In the genomic region with DNA sequence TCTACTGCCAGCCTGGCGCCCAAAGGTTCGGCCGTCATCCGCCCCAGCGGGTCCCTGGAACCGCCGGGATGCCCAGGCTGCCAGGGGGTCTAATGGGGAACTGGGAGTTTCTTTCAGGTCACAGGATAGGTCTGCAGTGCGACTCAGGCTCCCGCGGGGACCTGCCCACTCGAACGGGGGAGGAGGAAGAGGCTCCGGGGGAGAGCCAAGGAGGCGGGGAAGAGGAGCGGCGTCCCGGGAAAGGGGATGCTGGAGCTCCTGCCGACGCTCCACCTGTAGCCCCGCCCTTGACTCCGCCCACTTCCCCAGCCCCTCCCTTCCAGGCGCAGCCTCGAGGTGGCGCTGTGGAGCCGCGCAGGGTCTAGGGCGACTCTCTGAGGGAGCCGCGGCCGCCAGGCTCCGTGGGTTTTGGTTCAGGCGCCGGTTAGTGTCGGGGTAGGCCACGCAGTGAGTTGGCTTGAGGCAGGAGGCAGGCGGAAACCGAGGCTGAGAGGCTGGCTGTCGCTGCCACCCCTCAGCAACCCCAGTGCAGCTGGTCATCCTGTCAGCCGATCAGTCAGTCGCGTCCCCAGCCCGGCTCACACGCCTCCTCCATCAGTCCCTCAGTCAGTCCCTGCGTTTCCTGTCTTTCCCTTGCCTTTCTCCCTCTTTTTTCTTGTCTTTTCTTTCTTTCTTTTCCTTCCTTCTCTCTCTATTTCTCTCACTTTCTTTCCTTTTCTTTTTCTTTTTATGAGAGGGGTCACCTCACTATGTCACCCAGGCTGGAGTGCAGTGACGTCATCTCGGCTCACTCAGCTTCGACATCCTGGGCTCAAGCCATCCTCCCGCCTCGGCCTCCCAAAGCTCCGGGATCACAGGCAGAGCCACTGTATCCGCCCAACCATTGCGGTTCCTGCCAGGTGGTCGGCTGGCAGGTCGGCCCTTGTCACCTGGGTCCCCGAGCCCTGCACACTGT, we compare ENCODE assay signal across 8 cellular contexts. TPM values are rescaled to one million over a fixed set of nuclear protein-coding genes. Genes with fewer than 3 reads are reported as not detected.
DNase-seq lines count a peak whose midpoint lies in the region; ATAC-seq, FAIRE-seq and TF ChIP-seq lines count a peak whose summit lies in the region.

No MANE protein-coding gene starts in this region.

- peaks cover 15% of the 10 kb centered on the region for H3K4me1 Mint-ChIP-seq in central memory CD8-positive, alpha-beta T cell

- peaks cover 0 to 7% of the 10 kb centered on the region in 2 donors for H3K4me1 ChIP-seq in kidney (ENCODE audit: control insufficient read depth in 1 of 2, insufficient read depth in 1 of 2, low read depth in 1 of 2, low read length in 2 of 2)

- intact Hi-C loops in kidney (cut with DNase I) = loop anchor here (10.0 kb wide), 2 partner anchors 114 to 294 kb away; no protein-coding TSS in a partner anchor

- peaks cover 4% of the 10 kb centered on the region for H3K36me3 Mint-ChIP-seq in central memory CD8-positive, alpha-beta T cell (ENCODE audit: insufficient read depth)

- FAIRE-seq in kidney (lab: Jason Lieb, UNC) = no peak

- H3K36me3 ChIP-seq in kidney (ENCODE audit: control insufficient read depth in 1 of 2, insufficient read depth in 2 of 2, low read length in 2 of 2) = no peaks in the 10 kb centered on the region

- no peaks in the 10 kb centered on the region for H3K9me3 ChIP-seq in kidney (ENCODE audit: control insufficient read depth in 1 of 2, low read length in 2 of 2)

- DNase-seq in GM03348 (ENCODE audit: low spot score) (peak; percentile 96), NCI-H2196 treated with DMSO at 0.1 percent for 48 hours (lab: John Stamatoyannopoulos, UW; ENCODE audit: unreplicated experiment) (peak; percentile 47), kidney (peak; percentile 94)
- DNase-seq in activated CD4-positive, CD25-positive, alpha-beta regulatory T cell treated with anti-CD3 and anti-CD28 coated beads, Interleukin-2, amount 50 U/mL, for 72 hours = peak; percentile 96
- DNase-seq in central memory CD8-positive, alpha-beta T cell (ENCODE audit: low spot score in 2 of 2) = peak; percentile 87 to 96
- DNase-seq in stimulated activated CD4-positive, alpha-beta T cell treated with anti-CD3 and anti-CD28 coated beads, Interleukin-15, amount 100 ng/mL, for 24 hours = peak; percentile 84

- H3K27me3 Mint-ChIP-seq in central memory CD8-positive, alpha-beta T cell = no peaks in the 10 kb centered on the region

- H3K27ac Mint-ChIP-seq in central memory CD8-positive, alpha-beta T cell (ENCODE audit: low read depth) = peak overlapping the region; percentile 19

- peak overlapping the region in 1 of 2 donors; percentile 35 for H3K9ac ChIP-seq in kidney (ENCODE audit: low read length in 2 of 2)

- H3K4me3 Mint-ChIP-seq in central memory CD8-positive, alpha-beta T cell = peak overlapping the region; percentile 82

- H3K4me3 ChIP-seq in kidney (ENCODE audit: low read length in 2 of 2) = peak overlapping the region; percentile 57 to 59

- H3K9me3 Mint-ChIP-seq in central memory CD8-positive, alpha-beta T cell = no peaks in the 10 kb centered on the region

- peak; percentile 88 for TF ChIP-seq CTCF in kidney (IDR thresholded peaks at IDR 0.05; ENCODE audit: borderline replicate concordance, extremely low read depth, insufficient read depth)

- peak; percentile 74 for ATAC-seq in HG02885 (IDR thresholded peaks at IDR 0.05; ENCODE audit: poor library complexity, unreplicated experiment)
- ATAC-seq in central memory CD8-positive, alpha-beta T cell (replicated peaks; ENCODE audit: extremely low read depth, poor library complexity, severe bottlenecking) = peak; percentile 87
- no peak for ATAC-seq in HG02852 (IDR thresholded peaks at IDR 0.05; ENCODE audit: unreplicated experiment)

- H3K27ac ChIP-seq in kidney (ENCODE audit: low read depth in 2 of 2, low read length in 2 of 2) = no peak overlapping the region

RNA-seq across cellular contexts. Expression of gene YWHAH, which starts 26.4 kb away (rescaled TPM):
- total RNA-seq in kidney = 274 TPM
- polyA plus RNA-seq in kidney (ENCODE audit: insufficient read depth, low read depth, low replicate concordance) = 82.0 TPM
